In the genomic region with DNA sequence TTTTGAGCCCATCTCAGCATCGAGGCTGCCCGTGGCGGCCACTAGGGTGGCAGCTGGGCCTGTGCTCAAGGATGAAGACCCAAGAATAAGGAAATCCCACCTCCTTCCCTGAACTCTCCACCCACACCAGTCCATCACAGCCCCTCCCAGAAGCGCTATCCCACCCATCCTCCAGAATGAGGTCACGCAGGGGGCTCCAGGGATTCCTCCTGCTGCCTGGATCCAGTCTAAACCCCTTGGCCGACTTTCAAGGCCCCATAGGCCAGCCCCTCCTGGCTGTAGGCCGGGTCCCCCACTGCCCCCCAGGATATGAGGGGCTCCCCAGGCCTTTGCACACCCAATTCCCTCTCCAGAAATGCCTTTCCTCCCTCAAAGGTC, we compare ENCODE assay signal across 12 cellular contexts. TPM values are rescaled to one million over a fixed set of nuclear protein-coding genes. Genes with fewer than 3 reads are reported as not detected.
DNase-seq lines count a peak whose midpoint lies in the region; ATAC-seq and TF ChIP-seq lines count a peak whose summit lies in the region.
"Had no signal": no experiment of that assay in that cellular context is flagged by ENCODE, and none has a peak within 500 bp of the region (broad histone marks: within the 10 kb centered on the region; RNA-seq: fewer than 3 reads in every experiment).

No MANE protein-coding gene starts in this region.

- H3K9me3 ChIP-seq in endodermal cell (ENCODE audit: control insufficient read depth, low read length) (no peaks in the 10 kb centered on the region), muscle layer of duodenum (ENCODE audit: control insufficient read depth in 1 of 2, low read length in 2 of 2) (no peaks in the 10 kb centered on the region), testis (no peaks in the 10 kb centered on the region)

- CTCF ChIA-PET in RWPE1 (lab: Yijun Ruan, JAX) = interaction anchor here (0.7 to 1.2 kb wide), 2 partner anchors 18 to 143 kb away, joined by 3 to 4 read pairs; no protein-coding TSS in a partner anchor

- POLR2A ChIA-PET in RWPE1 (lab: Yijun Ruan, JAX; ENCODE audit: low non-redundant PET) = no interaction called here

- H3K4me3 ChIP-seq in endodermal cell (ENCODE audit: low read length) (no peak overlapping the region), muscle layer of duodenum (ENCODE audit: low read depth in 1 of 2, low read length in 2 of 2) (no peak overlapping the region), testis (no peak overlapping the region)

- no peak for TF ChIP-seq POLR2A in testis (IDR thresholded peaks at IDR 0.05)

- H3K27me3 Mint-ChIP-seq in endodermal cell (ENCODE audit: insufficient read depth) = no peaks in the 10 kb centered on the region
- H3K27me3 Mint-ChIP-seq: activated T-helper 17 cell treated with anti-CD3 and anti-CD28 coated beads, Interleukin-2, amount 50 U/mL, for 72 hours had no signal

- peaks cover 28% of the 10 kb centered on the region for H3K4me1 Mint-ChIP-seq in endodermal cell

- ATAC-seq in GM19023 (IDR thresholded peaks at IDR 0.05; ENCODE audit: unreplicated experiment) = no peak
- no peak for ATAC-seq in HG02610 (IDR thresholded peaks at IDR 0.05; ENCODE audit: unreplicated experiment)
- ATAC-seq: activated T-helper 17 cell treated with anti-CD3 and anti-CD28 coated beads, Interleukin-2, amount 50 U/mL, for 72 hours had no signal

- H3K9ac ChIP-seq in endodermal cell (ENCODE audit: extremely low read depth, low read length, poor library complexity, severe bottlenecking) = no peak overlapping the region

- H3K4me1 ChIP-seq in endodermal cell (ENCODE audit: control insufficient read depth, insufficient read depth, low read length) (peaks cover 11% of the 10 kb centered on the region), muscle layer of duodenum (ENCODE audit: control insufficient read depth in 1 of 2, insufficient read depth in 2 of 2, low read length in 2 of 2) (peaks cover 37 to 64% of the 10 kb centered on the region in 2 donors), testis (peaks cover 73% of the 10 kb centered on the region)

- H3K9me3 Mint-ChIP-seq in endodermal cell = no peaks in the 10 kb centered on the region
- H3K9me3 Mint-ChIP-seq: activated T-helper 17 cell treated with anti-CD3 and anti-CD28 coated beads, Interleukin-2, amount 50 U/mL, for 72 hours; immature natural killer cell; neural crest cell had no signal

- no peaks in the 10 kb centered on the region for H3K36me3 ChIP-seq in endodermal cell (ENCODE audit: control insufficient read depth, insufficient read depth, low read length)
- no peaks in the 10 kb centered on the region for H3K36me3 ChIP-seq in muscle layer of duodenum (ENCODE audit: control insufficient read depth in 1 of 2, insufficient read depth in 2 of 2, low read length in 2 of 2)
- H3K36me3 ChIP-seq in testis (ENCODE audit: low read depth, missing control alignments) = no peaks in the 10 kb centered on the region

- no peak overlapping the region for H3K27ac Mint-ChIP-seq in endodermal cell
- H3K27ac Mint-ChIP-seq: activated T-helper 17 cell treated with anti-CD3 and anti-CD28 coated beads, Interleukin-2, amount 50 U/mL, for 72 hours had no signal

- H3K4me3 Mint-ChIP-seq in endodermal cell = no peak overlapping the region
- H3K4me3 Mint-ChIP-seq: activated T-helper 17 cell treated with anti-CD3 and anti-CD28 coated beads, Interleukin-2, amount 50 U/mL, for 72 hours; neural crest cell had no signal

- H3K36me3 Mint-ChIP-seq in endodermal cell (ENCODE audit: low read depth) = no peaks in the 10 kb centered on the region
- H3K36me3 Mint-ChIP-seq: immature natural killer cell had no signal

- H3K27ac ChIP-seq in RWPE1 (peak overlapping the region; percentile 78), endodermal cell (ENCODE audit: low read depth, low read length) (no peak overlapping the region), muscle layer of duodenum (ENCODE audit: low read length) (peak overlapping the region; percentile 67), testis (peak overlapping the region; percentile 33 to 65)

- WGBS in endodermal cell (ENCODE audit: insufficient coverage in 1 of 2, insufficient read length in 1 of 2), 2 experiments = 79% methylated on average over 7 of the region's 7 CpGs; no CpG with 5 or more reads in 1 of the 2 experiments
- 54 to 83% methylated on average over 3 to 7 of the region's 7 CpGs for WGBS in testis, 2 donors

- intact Hi-C loops in testis (cut with DNase I; ENCODE audit: low total_unique reads) = loop anchor here (10.0 kb wide), 2 partner anchors 145 to 275 kb away; partner anchors contain the start of genes AHNAK, LBHD1, UBXN1 and UQCC3

- DNase-seq in RWPE1 (ENCODE audit: low spot score) (no peak), endodermal cell (no peak), testis (no peak), RPMI8226 (no peak), H4 (ENCODE audit: low spot score) (no peak)
- DNase-seq: immature natural killer cell, NCI-H2029 treated with DMSO at 0.1 percent for 48 hours had no signal

- TF ChIP-seq CTCF in RWPE1 (conservative IDR thresholded peaks at IDR 0.05; ENCODE audit: low read depth) (no peak), endodermal cell (conservative IDR thresholded peaks at IDR 0.05) (peak; percentile 15), testis (IDR thresholded peaks at IDR 0.05) (no peak)

- H3K27me3 ChIP-seq in endodermal cell (ENCODE audit: control insufficient read depth, insufficient read depth, low read length, poor library complexity, severe bottlenecking) (no peaks in the 10 kb centered on the region), muscle layer of duodenum (ENCODE audit: low read depth, low read length) (no peaks in the 10 kb centered on the region), testis (no peaks in the 10 kb centered on the region)

RNA-seq across cellular contexts. Expression of gene SCGB1A1, which starts 19.0 kb away (rescaled TPM):
- total RNA-seq in endodermal cell (not detected), testis (not detected)
- polyA plus RNA-seq in endodermal cell (2013, experiment 1 of 2) = not detected
- polyA plus RNA-seq in endodermal cell (2013, experiment 2 of 2) = not detected
- polyA plus RNA-seq in testis (ENCODE audit: insufficient read depth, low read depth, low replicate concordance) = not detected
- not detected in 2 replicates for total RNA-seq in H4 (2014; rRNA removed; shearing (Covaris generic))
- total RNA-seq: activated T-helper 17 cell treated with anti-CD3 and anti-CD28 coated beads, Interleukin-2, amount 50 U/mL, for 72 hours; neural crest cell had no signal
- polyA plus RNA-seq: immature natural killer cell had no signal
